In genomic region chr2:25411281-25411680, GRCh38 we compare ENCODE assay signal across 29 cellular contexts.
DNase-seq lines count a peak whose midpoint lies in the region; ATAC-seq, FAIRE-seq and TF ChIP-seq lines count a peak whose summit lies in the region.
"Had no signal": no experiment of that assay in that cellular context is flagged by ENCODE, and none has a peak within 500 bp of the region (broad histone marks: within the 10 kb centered on the region; RNA-seq: fewer than 3 reads in every experiment).

No MANE protein-coding gene starts in this region.

- no peak for FAIRE-seq in GM12878 (lab: Jason Lieb, UNC)
- FAIRE-seq: H1 had no signal

- RAD21 ChIA-PET in GM12878 (lab: Charles Lee; ENCODE audit: unreplicated experiment), result interaction anchor here (0.6 to 3.3 kb wide), 12 partner anchors 8 to 156 kb away, joined by 3 to 34 read pairs (median 4); no protein-coding TSS in a partner anchor

- no peak overlapping the region; the same call in 1 of the 2 replicates for H3K4me3 ChIP-seq in GM12865 (ENCODE audit: low read depth, low read length)
- H3K4me3 ChIP-seq in GM12878, result 0 out of 2 replicates have a peak overlapping the region, but pooled peaks have one; percentile 26
- H3K4me3 ChIP-seq in SJCRH30, result no peak overlapping the region
- no peak overlapping the region for H3K4me3 ChIP-seq in vagina

- H3K79me2 ChIP-seq in GM12878 (ENCODE audit: control insufficient read depth, insufficient read depth, low read length), result 0 out of 2 replicates have a peak, but pooled peaks cover 3% of the 10 kb centered on the region

- no TSS peak for BruUV-seq in GM12878 (replicated peaks; lab: Mats Ljungman, UMichigan)

- 7% methylated on average over 8 of the region's 8 CpGs for WGBS in GM12878 (ENCODE audit: insufficient coverage, insufficient replicate concordance, low lambda C conversion rate, missing lambda C conversion rate)

- peak overlapping the region; percentile 71 for H3K27ac ChIP-seq in GM12878 (ENCODE audit: control insufficient read depth, insufficient read depth)
- H3K27ac ChIP-seq in SJCRH30, result no peak overlapping the region
- no peak overlapping the region for H3K27ac ChIP-seq in vagina
- H3K27ac ChIP-seq: epithelial cell of prostate had no signal

- SMC1A ChIA-PET in GM12878 (lab: Charles Lee; ENCODE audit: uncharacterized antibody, unreplicated experiment), result interaction anchor here (0.7 to 12.9 kb wide), 10 partner anchors 7 to 155 kb away, joined by 3 to 245 read pairs (median 4); no protein-coding TSS in a partner anchor

- H3K36me3 ChIP-seq in GM12878 (ENCODE audit: control insufficient read depth in 2 of 2, insufficient read depth in 2 of 2, low read length in 1 of 2), result no peaks in the 10 kb centered on the region
- H3K36me3 ChIP-seq in SJCRH30, result no peaks in the 10 kb centered on the region
- no peaks in the 10 kb centered on the region for H3K36me3 ChIP-seq in vagina

- in situ Hi-C loops in GM12878 (cut with MboI), result no loop called here

- DNase-seq in GM12865 (ENCODE audit: low read depth), result peak; percentile 41
- no peak for DNase-seq in GM12878 (ENCODE audit: low read depth, low spot score)
- no peak for DNase-seq in sciatic nerve (ENCODE audit: low spot score)
- no peak for DNase-seq in SJCRH30
- DNase-seq in H4 (ENCODE audit: low spot score), result no peak
- no peak for DNase-seq in vagina (ENCODE audit: extremely low spot score in 2 of 2)
- DNase-seq: activated CD4-positive, CD25-positive, alpha-beta regulatory T cell treated with anti-CD3 and anti-CD28 coated beads, Interleukin-2, amount 50 U/mL, for 72 hours; activated CD8-positive, alpha-beta T cell treated with anti-CD3 and anti-CD28 coated beads for 36 hours; activated gamma-delta T cell; activated T-cell treated with anti-CD3 and anti-CD28 coated beads for 4 hours; CD4-positive, CD25-positive, alpha-beta regulatory T cell; effector CD4-positive, alpha-beta T cell; Kasumi-1; left cardiac atrium; naive thymus-derived CD4-positive, alpha-beta T cell; NCI-H1092 treated with DMSO at 0.1 percent for 48 hours; NCI-H2029 treated with DMSO at 0.1 percent for 48 hours; NCI-H345; NCI-H774; nucleus accumbens; PC-3; Right ventricle myocardium superior; stimulated activated CD4-positive, alpha-beta T cell treated with anti-CD3 and anti-CD28 coated beads, Interleukin-2, amount 100 ng/mL, for 48 hours; SW 1271 had no signal

- CTCF ChIA-PET in GM12878 (lab: Yijun Ruan, JAX), result interaction anchor here (1.0 to 1.5 kb wide), 3 partner anchors 14 to 134 kb away, joined by 3 to 9 read pairs (median 3); no protein-coding TSS in a partner anchor

- POLR2A ChIA-PET in GM12878 (lab: Charles Lee), result interaction anchor here (0.7 to 11.6 kb wide), 11 partner anchors 7 to 148 kb away, joined by 3 to 192 read pairs (median 4); no protein-coding TSS in a partner anchor

- peak overlapping the region; percentile 62 to 90 (median 88) for H3K27ac Mint-ChIP-seq in IgD-negative memory B cell
- H3K27ac Mint-ChIP-seq: activated CD8-positive, alpha-beta T cell treated with anti-CD3 and anti-CD28 coated beads for 36 hours; brain; CD4-positive, CD25-positive, alpha-beta regulatory T cell; naive thymus-derived CD4-positive, alpha-beta T cell; stimulated activated effector memory CD8-positive, alpha-beta T cell treated with anti-CD3 and anti-CD28 coated beads, Interleukin-12 subunit alpha, Interleukin-12 subunit beta, amount 100 ng/mL, for 72 hours had no signal

- no peak for TF ChIP-seq POLR2A in GM12878 (IDR thresholded peaks at IDR 0.05; ENCODE audit: low read depth, low read length)
- no peak for TF ChIP-seq POLR2A in vagina (IDR thresholded peaks at IDR 0.05)

- ATAC-seq in GM12878, result peak; percentile 63
- peak; percentile 36 for ATAC-seq in sciatic nerve
- ATAC-seq: activated CD8-positive, alpha-beta T cell treated with anti-CD3 and anti-CD28 coated beads for 36 hours; left cardiac atrium; naive thymus-derived CD4-positive, alpha-beta T cell; PC-3; stimulated activated effector memory CD8-positive, alpha-beta T cell treated with anti-CD3 and anti-CD28 coated beads, Interleukin-12 subunit alpha, Interleukin-12 subunit beta, amount 100 ng/mL, for 72 hours had no signal

- H3K4me1 ChIP-seq in GM12878 (ENCODE audit: control insufficient read depth, insufficient read depth, low read length), result peaks cover 31% of the 10 kb centered on the region
- no peaks in the 10 kb centered on the region for H3K4me1 ChIP-seq in SJCRH30
- H3K4me1 ChIP-seq in vagina, result no peaks in the 10 kb centered on the region

- H3K36me3 Mint-ChIP-seq in IgD-negative memory B cell, result no peaks in the 10 kb centered on the region

- H3K9me3 Mint-ChIP-seq in IgD-negative memory B cell, result peaks cover 0 to 3% (median 0%) of the 10 kb centered on the region in 3 donors
- H3K9me3 Mint-ChIP-seq: activated CD8-positive, alpha-beta T cell treated with anti-CD3 and anti-CD28 coated beads for 36 hours; brain; CD4-positive, CD25-positive, alpha-beta regulatory T cell; stimulated activated effector memory CD8-positive, alpha-beta T cell treated with anti-CD3 and anti-CD28 coated beads, Interleukin-12 subunit alpha, Interleukin-12 subunit beta, amount 100 ng/mL, for 72 hours had no signal

- no peaks in the 10 kb centered on the region for H4K20me1 ChIP-seq in GM12878 (ENCODE audit: control insufficient read depth, insufficient read depth)

- peak overlapping the region; percentile 40 for H3K4me2 ChIP-seq in GM12878 (ENCODE audit: control insufficient read depth, insufficient read depth)

- intact Hi-C loops in GM12878 (cut with micrococcal nuclease; ENCODE audit: unreplicated experiment) (no loop called here), sciatic nerve (cut with DNase I) (no loop called here), vagina (cut with DNase I) (no loop called here)

- TF ChIP-seq EP300 in GM12878 (IDR thresholded peaks at IDR 0.05; ENCODE audit: borderline replicate concordance in 1 of 2, control insufficient read depth in 1 of 2, low read depth in 2 of 2, low read length in 2 of 2), result no peak

- no peaks in the 10 kb centered on the region for H3K27me3 Mint-ChIP-seq in IgD-negative memory B cell
- H3K27me3 Mint-ChIP-seq: activated CD8-positive, alpha-beta T cell treated with anti-CD3 and anti-CD28 coated beads for 36 hours; brain; CD4-positive, CD25-positive, alpha-beta regulatory T cell; naive thymus-derived CD4-positive, alpha-beta T cell had no signal

- peak overlapping the region; percentile 30 to 92 (median 68) for H3K4me3 Mint-ChIP-seq in IgD-negative memory B cell
- H3K4me3 Mint-ChIP-seq: activated CD8-positive, alpha-beta T cell treated with anti-CD3 and anti-CD28 coated beads for 36 hours; brain; CD4-positive, CD25-positive, alpha-beta regulatory T cell; naive thymus-derived CD4-positive, alpha-beta T cell; stimulated activated effector memory CD8-positive, alpha-beta T cell treated with anti-CD3 and anti-CD28 coated beads, Interleukin-12 subunit alpha, Interleukin-12 subunit beta, amount 100 ng/mL, for 72 hours had no signal

- TF ChIP-seq CTCF in GM12865 (IDR thresholded peaks at IDR 0.05; ENCODE audit: insufficient read depth, low read depth, low read length, missing control alignments) (no peak), GM12878 (IDR thresholded peaks at IDR 0.05 in 2 of 3, conservative IDR thresholded peaks at IDR 0.05 in 1 of 3; ENCODE audit: control insufficient read depth in 2 of 3, extremely low read depth in 1 of 3, insufficient read depth in 1 of 3, low read depth in 3 of 3, low read length in 3 of 3) (no peak), vagina (IDR thresholded peaks at IDR 0.05) (no peak)

- H3K27me3 ChIP-seq in GM12878 (replicated peaks in 1 of 2; ENCODE audit: control insufficient read depth in 2 of 2, insufficient read depth in 2 of 2, low read length in 1 of 2) (no peaks in the 10 kb centered on the region), SJCRH30 (no peaks in the 10 kb centered on the region), vagina (no peaks in the 10 kb centered on the region)

- peaks cover 43 to 53% (median 52%) of the 10 kb centered on the region in 3 donors for H3K4me1 Mint-ChIP-seq in IgD-negative memory B cell
- H3K4me1 Mint-ChIP-seq: brain; CD4-positive, CD25-positive, alpha-beta regulatory T cell; stimulated activated effector memory CD8-positive, alpha-beta T cell treated with anti-CD3 and anti-CD28 coated beads, Interleukin-12 subunit alpha, Interleukin-12 subunit beta, amount 100 ng/mL, for 72 hours had no signal

- H3K9me3 ChIP-seq in GM12878 (replicated peaks; ENCODE audit: control insufficient read depth, insufficient read depth, low read length) (no peaks in the 10 kb centered on the region; the same call in 2 of the 3 replicates), SJCRH30 (replicated peaks) (no peaks in the 10 kb centered on the region; the same call in 1 of the 2 replicates), vagina (no peaks in the 10 kb centered on the region)

- no peak for TF ChIP-seq RAD21 in GM12878 (IDR thresholded peaks at IDR 0.05; ENCODE audit: insufficient read depth, low read depth, low read length)

- H3K9ac ChIP-seq in GM12878 (ENCODE audit: control insufficient read depth, insufficient read depth, low read length), result no peak overlapping the region

- peak overlapping the region; percentile 3; the same call in 1 of the 2 replicates for H2AFZ ChIP-seq in GM12878 (ENCODE audit: control insufficient read depth, low read depth, low read length)

TF ChIP-seq in GM12878, 131 proteins besides CTCF, POLR2A, EP300 and RAD21 (continues in another document):
- TF ChIP-seq, protein P1, sequence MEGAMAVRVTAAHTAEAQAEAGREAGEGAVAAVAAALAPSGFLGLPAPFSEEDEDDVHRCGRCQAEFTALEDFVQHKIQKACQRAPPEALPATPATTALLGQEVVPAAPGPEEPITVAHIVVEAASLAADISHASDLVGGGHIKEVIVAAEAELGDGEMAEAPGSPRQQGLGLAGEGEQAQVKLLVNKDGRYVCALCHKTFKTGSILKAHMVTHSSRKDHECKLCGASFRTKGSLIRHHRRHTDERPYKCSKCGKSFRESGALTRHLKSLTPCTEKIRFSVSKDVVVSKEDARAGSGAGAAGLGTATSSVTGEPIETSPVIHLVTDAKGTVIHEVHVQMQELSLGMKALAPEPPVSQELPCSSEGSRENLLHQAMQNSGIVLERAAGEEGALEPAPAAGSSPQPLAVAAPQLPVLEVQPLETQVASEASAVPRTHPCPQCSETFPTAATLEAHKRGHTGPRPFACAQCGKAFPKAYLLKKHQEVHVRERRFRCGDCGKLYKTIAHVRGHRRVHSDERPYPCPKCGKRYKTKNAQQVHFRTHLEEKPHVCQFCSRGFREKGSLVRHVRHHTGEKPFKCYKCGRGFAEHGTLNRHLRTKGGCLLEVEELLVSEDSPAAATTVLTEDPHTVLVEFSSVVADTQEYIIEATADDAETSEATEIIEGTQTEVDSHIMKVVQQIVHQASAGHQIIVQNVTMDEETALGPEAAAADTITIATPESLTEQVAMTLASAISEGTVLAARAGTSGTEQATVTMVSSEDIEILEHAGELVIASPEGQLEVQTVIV (IDR thresholded peaks at IDR 0.05; ENCODE audit: borderline replicate concordance, partially characterized antibody), result no peak
